ENCODE assay signal across 27 cellular contexts in the genomic region with DNA sequence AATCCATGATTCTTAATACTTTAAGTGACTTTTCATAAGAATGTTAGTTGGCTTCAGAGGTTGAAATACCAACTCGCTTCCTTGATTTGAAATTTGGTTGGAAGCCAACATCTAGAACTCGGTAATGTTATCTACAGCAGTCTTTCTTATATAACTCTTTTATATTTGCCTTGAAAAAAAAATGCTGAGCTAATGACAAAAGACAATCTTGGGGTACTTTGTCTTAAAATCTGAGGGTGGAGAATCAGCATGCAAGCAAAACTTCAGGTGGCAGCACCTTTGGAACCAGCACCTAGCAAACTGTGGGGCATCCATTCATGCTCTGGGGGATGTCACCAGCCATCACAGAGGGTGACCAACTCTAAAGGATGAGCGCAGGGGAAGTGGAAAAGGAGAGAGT.
A peak's percentile ranks its signal among the peaks of the same experiment; 100 is the strongest.
DNase-seq lines count a peak whose midpoint lies in the region; ATAC-seq, FAIRE-seq and TF ChIP-seq lines count a peak whose summit lies in the region.
"Had no signal": no experiment of that assay in that cellular context is flagged by ENCODE, and none has a peak within 500 bp of the region (broad histone marks: within the 10 kb centered on the region; RNA-seq: fewer than 3 reads in every experiment).

No MANE protein-coding gene starts in this region.

- H2AFZ ChIP-seq in HepG2 (ENCODE audit: low read length) = no peak overlapping the region
- H2AFZ ChIP-seq in PC-3 (ENCODE audit: low read length) = no peak overlapping the region

- CTCF ChIA-PET in HepG2 (lab: Yijun Ruan, JAX; ENCODE audit: low intra/inter-chr PET ratio, low total read pairs) (no interaction called here), PC-3 (lab: Charles Lee) (no interaction called here)

- H3K4me3 ChIP-seq in HepG2 (replicated peaks in 1 of 3; ENCODE audit: insufficient read depth in 1 of 3, low read depth in 2 of 3, low read length in 3 of 3) (no peak overlapping the region), right lobe of liver (no peak overlapping the region), PC-3 (ENCODE audit: low read length) (no peak overlapping the region)
- H3K4me3 ChIP-seq: BLaER1, GM12878 had no signal

- BruUV-seq in HepG2 (replicated peaks; lab: Mats Ljungman, UMichigan) (no TSS peak), PC-3 (replicated peaks; lab: Mats Ljungman, UMichigan) (no TSS peak)

- no peaks in the 10 kb centered on the region for H3K9me2 ChIP-seq in PC-3 (replicated peaks; ENCODE audit: low read length)

- TF ChIP-seq RAD21 in HepG2 (CRISPR knock-in tag; IDR thresholded peaks at IDR 0.05) = no peak

- H3K9ac ChIP-seq in HepG2 (ENCODE audit: insufficient read depth, low read depth, low read length) = no peak overlapping the region
- no peak overlapping the region for H3K9ac ChIP-seq in PC-3 (ENCODE audit: low read length)
- H3K9ac ChIP-seq: BLaER1 had no signal

- FAIRE-seq in HepG2 (lab: Jason Lieb, UNC) = no peak
- FAIRE-seq: GM12878, GM12892, GM18507, GM19239 had no signal

- H3K9me3 Mint-ChIP-seq in neural crest cell = peaks cover 11% of the 10 kb centered on the region

- 11% methylated on average over 3 of the region's 3 CpGs for WGBS in HepG2 (ENCODE audit: low lambda C conversion rate)
- WGBS in right lobe of liver (ENCODE audit: insufficient coverage, low coverage, low lambda C conversion rate, missing lambda C conversion rate) = 54% methylated on average over 3 of the region's 3 CpGs

- TF ChIP-seq POLR2A in HepG2 (IDR thresholded peaks at IDR 0.05; ENCODE audit: insufficient read depth in 1 of 2, low read depth in 2 of 2, low read length in 2 of 2) (no peak), right lobe of liver (IDR thresholded peaks at IDR 0.05) (no peak)

- TF ChIP-seq CTCF in HepG2 (CRISPR knock-in tag; IDR thresholded peaks at IDR 0.05) = no peak
- no peak for TF ChIP-seq CTCF in right lobe of liver (IDR thresholded peaks at IDR 0.05)
- TF ChIP-seq CTCF in PC-3 (conservative IDR thresholded peaks at IDR 0.05; ENCODE audit: low read depth, low read length) = no peak
- TF ChIP-seq CTCF in neural crest cell (conservative IDR thresholded peaks at IDR 0.05) = no peak

- no peak for ATAC-seq in HepG2
- ATAC-seq in right lobe of liver = no peak
- ATAC-seq in PC-3 = no peak
- ATAC-seq: GM12878 had no signal

- intact Hi-C loops in HepG2 (cut with micrococcal nuclease; ENCODE audit: unreplicated experiment) (no loop called here), right lobe of liver (cut with DNase I) (no loop called here), PC-3 (cut with micrococcal nuclease) (loop anchor here (10.0 kb wide), 1 partner anchor 48 kb away; no protein-coding TSS in a partner anchor)

- H3K27ac Mint-ChIP-seq in neural crest cell (ENCODE audit: unreplicated experiment) = peak overlapping the region; percentile 50
- H3K27ac Mint-ChIP-seq: CD14-positive monocyte; CD4-positive, alpha-beta memory T cell; CD4-positive, CD25-positive, alpha-beta regulatory T cell; CD8-positive, alpha-beta memory T cell had no signal

- H3K4me1 ChIP-seq in HepG2 (ENCODE audit: insufficient read depth, low read length) (no peaks in the 10 kb centered on the region), right lobe of liver (no peaks in the 10 kb centered on the region), PC-3 (ENCODE audit: insufficient read depth, low read length) (peaks cover 15% of the 10 kb centered on the region)
- H3K4me1 ChIP-seq: BE2C, BLaER1 had no signal

- H3F3A ChIP-seq in PC-3 (ENCODE audit: low read length, unreplicated experiment) = no peaks in the 10 kb centered on the region

- no peak overlapping the region for H3K4me3 Mint-ChIP-seq in neural crest cell
- H3K4me3 Mint-ChIP-seq: CD14-positive monocyte; CD4-positive, alpha-beta memory T cell; CD4-positive, CD25-positive, alpha-beta regulatory T cell; CD8-positive, alpha-beta memory T cell had no signal

- TF ChIP-seq EP300 in HepG2 (IDR thresholded peaks at IDR 0.05; ENCODE audit: low read depth in 2 of 2, low read length in 2 of 2) (no peak), HepG2 (CRISPR knock-in tag; IDR thresholded peaks at IDR 0.05; ENCODE audit: borderline replicate concordance) (no peak)

- peaks cover 16% of the 10 kb centered on the region for H3K4me1 Mint-ChIP-seq in neural crest cell
- H3K4me1 Mint-ChIP-seq: CD14-positive monocyte; CD4-positive, alpha-beta memory T cell; CD4-positive, CD25-positive, alpha-beta regulatory T cell; CD8-positive, alpha-beta memory T cell had no signal

- DNase-seq in HepG2 (ENCODE audit: low spot score) (no peak), right lobe of liver (no peak), PC-3 (no peak), neural crest cell (ENCODE audit: low read depth, low spot score) (no peak), HUDEP-2 (lab: John Stamatoyannopoulos, UW; ENCODE audit: unreplicated experiment in 76 of 76) (no peak)
- no peak for DNase-seq in activated CD4-positive, alpha-beta T cell treated with anti-CD3 and anti-CD28 coated beads for 1 hour
- DNase-seq: ACHN; BE2C; C1 segment of cervical spinal cord; CD4-positive, alpha-beta memory T cell; CD4-positive, CD25-positive, alpha-beta regulatory T cell; CD8-positive, alpha-beta memory T cell; COR-L47; DMS 273 treated with DMSO at 0.1 percent for 48 hours; DMS153; DMS53; DMS79; DND-41; EL; GDM1 had no signal

- H4K20me1 ChIP-seq in HepG2 (ENCODE audit: insufficient read depth, low read length) = no peaks in the 10 kb centered on the region
- H4K20me1 ChIP-seq in PC-3 (ENCODE audit: low read length) = no peaks in the 10 kb centered on the region
- H4K20me1 ChIP-seq: BLaER1 had no signal

- H3K27me3 ChIP-seq in HepG2 (ENCODE audit: control insufficient read depth in 1 of 2, insufficient read depth in 2 of 2, low read length in 2 of 2) (no peaks in the 10 kb centered on the region), right lobe of liver (no peaks in the 10 kb centered on the region), PC-3 (ENCODE audit: low read length) (no peaks in the 10 kb centered on the region)
- H3K27me3 ChIP-seq: BE2C, BLaER1 had no signal

- in situ Hi-C loops in HepG2 (cut with HindIII; ENCODE audit: extremely low pct_ligation_motif_present, low pct_unique_long_range_greater_than_20kb) = no loop called here

- POLR2A ChIA-PET in HepG2 (lab: Yijun Ruan, JAX) (no interaction called here), PC-3 (lab: Charles Lee; ENCODE audit: unreplicated experiment) (no interaction called here)

- no peaks in the 10 kb centered on the region for H3K27me3 Mint-ChIP-seq in neural crest cell (ENCODE audit: low read depth)
- H3K27me3 Mint-ChIP-seq: CD4-positive, CD25-positive, alpha-beta regulatory T cell; CD8-positive, alpha-beta memory T cell had no signal

- H3K79me2 ChIP-seq in HepG2 (ENCODE audit: insufficient read depth, low read length) = no peaks in the 10 kb centered on the region
- H3K79me2 ChIP-seq in PC-3 (ENCODE audit: low read length) = no peaks in the 10 kb centered on the region

- H3K36me3 ChIP-seq in HepG2 (replicated peaks in 1 of 2; ENCODE audit: control insufficient read depth in 1 of 2, insufficient read depth in 2 of 2, low read length in 2 of 2) = no peaks in the 10 kb centered on the region
- H3K36me3 ChIP-seq in right lobe of liver = no peaks in the 10 kb centered on the region
- H3K36me3 ChIP-seq in PC-3 (ENCODE audit: low read depth, low read length) = no peaks in the 10 kb centered on the region
- H3K36me3 ChIP-seq: BE2C, BLaER1 had no signal

- H3K4me2 ChIP-seq in HepG2 (ENCODE audit: low read depth, low read length) (no peak overlapping the region), PC-3 (ENCODE audit: low read length) (no peak overlapping the region)
- H3K4me2 ChIP-seq: BLaER1 had no signal

- no peak overlapping the region for H3K27ac ChIP-seq in HepG2 (ENCODE audit: extremely low read length, insufficient read depth, low read length)
- H3K27ac ChIP-seq in right lobe of liver = no peak overlapping the region
- H3K27ac ChIP-seq in PC-3 (ENCODE audit: low read length) = peak overlapping the region; percentile 100; the same call in 1 of the 2 replicates
- H3K27ac ChIP-seq: 22Rv1, BLaER1 had no signal

- peaks cover 24% of the 10 kb centered on the region for H3K36me3 Mint-ChIP-seq in neural crest cell (ENCODE audit: low read depth)
- H3K36me3 Mint-ChIP-seq: CD14-positive monocyte; CD4-positive, alpha-beta memory T cell; CD4-positive, CD25-positive, alpha-beta regulatory T cell; CD8-positive, alpha-beta memory T cell had no signal

- no peaks in the 10 kb centered on the region for H3K9me3 ChIP-seq in HepG2 (ENCODE audit: low read length)
- H3K9me3 ChIP-seq in right lobe of liver = no peaks in the 10 kb centered on the region
- no peaks in the 10 kb centered on the region for H3K9me3 ChIP-seq in PC-3 (ENCODE audit: low read length)
- H3K9me3 ChIP-seq: BE2C had no signal

TF ChIP-seq in HepG2, 621 proteins besides CTCF, POLR2A, EP300 and RAD21:
- TF ChIP-seq MAFK (conservative IDR thresholded peaks at IDR 0.05 in 1 of 2, IDR thresholded peaks at IDR 0.05 in 1 of 2; ENCODE audit: low read length in 2 of 2) (peak; percentile 66 to 90), MEIS1 (CRISPR knock-in tag; IDR thresholded peaks at IDR 0.05; ENCODE audit: borderline replicate concordance) (no peak), JUN (CRISPR knock-in tag; IDR thresholded peaks at IDR 0.05) (no peak), MAFF (IDR thresholded peaks at IDR 0.05; ENCODE audit: low read depth, low read length) (peak; percentile 83)
